ENCODE assay signal across 8 cellular contexts in the genomic region with DNA sequence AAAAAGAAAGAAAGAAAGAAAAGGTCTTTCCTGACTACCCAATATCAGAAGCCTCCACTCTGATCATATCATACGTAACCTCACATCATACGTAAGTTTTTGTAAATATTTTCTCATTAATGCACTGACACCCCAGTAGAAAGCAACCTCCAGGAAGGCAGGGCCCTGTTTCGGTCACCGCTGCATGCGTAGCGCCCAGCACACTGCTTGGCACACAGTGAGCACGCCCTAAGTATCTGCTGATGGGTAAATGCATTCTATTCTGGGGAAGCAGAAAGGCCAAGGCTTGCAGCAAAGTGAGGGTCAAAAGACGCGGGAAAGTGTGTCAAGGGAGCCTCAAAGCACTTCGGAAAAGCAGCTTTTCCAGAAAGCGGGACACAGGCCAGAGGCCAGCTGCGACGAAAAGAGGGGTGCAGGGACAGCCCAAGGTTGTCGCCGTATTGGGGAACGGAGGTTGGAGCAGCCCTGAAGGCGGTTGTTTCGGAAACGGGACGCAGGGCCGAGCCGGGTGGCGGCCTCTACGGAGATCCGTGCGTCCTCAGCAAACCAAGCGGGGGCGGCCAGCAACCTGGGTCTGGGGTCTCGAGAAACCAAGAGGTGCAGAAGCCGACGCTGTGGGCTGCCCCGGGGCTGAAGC. TPM values are rescaled to one million over a fixed set of nuclear protein-coding genes. Genes with fewer than 3 reads are reported as not detected.
A peak's percentile ranks its signal among the peaks of the same experiment; 100 is the strongest.
DNase-seq lines count a peak whose midpoint lies in the region; ATAC-seq and TF ChIP-seq lines count a peak whose summit lies in the region.

No MANE protein-coding gene starts in this region.

- peak; percentile 14 for DNase-seq in stimulated activated CD4-positive, alpha-beta T cell treated with anti-CD3 and anti-CD28 coated beads, Interleukin-15, amount 100 ng/mL, for 24 hours
- DNase-seq in stimulated activated CD4-positive, alpha-beta T cell treated with anti-CD3 and anti-CD28 coated beads, Interleukin-2, amount 100 ng/mL, for 24 hours: no peak
- DNase-seq in T-helper 2 cell treated with Interferon-gamma antibody and Interleukin-4, amounts not matched to agents 5 μg/mL and 100 μg/mL, for 36 hours (ENCODE audit: low spot score): no peak
- DNase-seq in cerebellar nuclear complex (lab: John Stamatoyannopoulos, UW) (no peak), EL (no peak), germinal center (ENCODE audit: low spot score) (no peak)

- H3K4me1 Mint-ChIP-seq in T-helper 2 cell treated with Interferon-gamma antibody and Interleukin-4, amounts not matched to agents 5 μg/mL and 100 μg/mL, for 36 hours (ENCODE audit: low read depth): peaks cover 21% of the 10 kb centered on the region

- 8 to 20% methylated on average over 8 to 9 of the region's 32 CpGs for WGBS in gastroesophageal sphincter (ENCODE audit: low coverage in 1 of 2), 2 donors

- no peaks in the 10 kb centered on the region for H3K27me3 Mint-ChIP-seq in T-helper 2 cell treated with Interferon-gamma antibody and Interleukin-4, amounts not matched to agents 5 μg/mL and 100 μg/mL, for 36 hours (ENCODE audit: low read depth)

- H3K4me3 ChIP-seq in gastroesophageal sphincter (peak overlapping the region; percentile 86 to 99), skeletal muscle tissue (ENCODE audit: low read length in 3 of 3) (peak overlapping the region; percentile 95 to 98 (median 96))

- H3K36me3 Mint-ChIP-seq in T-helper 2 cell treated with Interferon-gamma antibody and Interleukin-4, amounts not matched to agents 5 μg/mL and 100 μg/mL, for 36 hours (ENCODE audit: low read depth): peaks cover 32% of the 10 kb centered on the region

- ATAC-seq in gastroesophageal sphincter: no peak

- peaks cover 0 to 38% of the 10 kb centered on the region in 2 donors for H3K36me3 ChIP-seq in gastroesophageal sphincter
- peaks cover 14 to 32% (median 17%) of the 10 kb centered on the region in 3 donors for H3K36me3 ChIP-seq in skeletal muscle tissue (ENCODE audit: control insufficient read depth in 3 of 3, insufficient read depth in 3 of 3, low read length in 3 of 3)

- H3K27ac ChIP-seq in gastroesophageal sphincter: peak overlapping the region; percentile 77 to 94 (median 91)
- peak overlapping the region; percentile 97 for H3K27ac ChIP-seq in skeletal muscle tissue (ENCODE audit: low read depth, low read length)

- peaks cover 0 to 52% (median 28%) of the 10 kb centered on the region in 3 donors for H3K4me1 ChIP-seq in gastroesophageal sphincter
- peaks cover 36 to 50% (median 41%) of the 10 kb centered on the region in 3 donors for H3K4me1 ChIP-seq in skeletal muscle tissue (ENCODE audit: control insufficient read depth in 3 of 3, insufficient read depth in 3 of 3, low read length in 3 of 3)

- no peaks in the 10 kb centered on the region for H3K9me3 ChIP-seq in gastroesophageal sphincter
- no peaks in the 10 kb centered on the region for H3K9me3 ChIP-seq in skeletal muscle tissue (ENCODE audit: control insufficient read depth in 3 of 3, low read length in 3 of 3)

- H3K9ac ChIP-seq in skeletal muscle tissue (ENCODE audit: low read depth in 1 of 3, low read length in 3 of 3): peak overlapping the region; percentile 98 to 100 (median 99)

- H3K27ac Mint-ChIP-seq in T-helper 2 cell treated with Interferon-gamma antibody and Interleukin-4, amounts not matched to agents 5 μg/mL and 100 μg/mL, for 36 hours: peak overlapping the region; percentile 99

- no peak for TF ChIP-seq CTCF in gastroesophageal sphincter (IDR thresholded peaks at IDR 0.05)

- H3K9me3 Mint-ChIP-seq in T-helper 2 cell treated with Interferon-gamma antibody and Interleukin-4, amounts not matched to agents 5 μg/mL and 100 μg/mL, for 36 hours: no peaks in the 10 kb centered on the region

- TF ChIP-seq EP300 in gastroesophageal sphincter (IDR thresholded peaks at IDR 0.05): no peak

- no peaks in the 10 kb centered on the region for H3K27me3 ChIP-seq in gastroesophageal sphincter
- H3K27me3 ChIP-seq in skeletal muscle tissue (ENCODE audit: control insufficient read depth in 3 of 3, insufficient read depth in 3 of 3, low read length in 3 of 3): no peaks in the 10 kb centered on the region

- peak overlapping the region; percentile 98 for H3K4me3 Mint-ChIP-seq in T-helper 2 cell treated with Interferon-gamma antibody and Interleukin-4, amounts not matched to agents 5 μg/mL and 100 μg/mL, for 36 hours

- no peak for TF ChIP-seq POLR2A in gastroesophageal sphincter (IDR thresholded peaks at IDR 0.05)

RNA-seq across cellular contexts. Expression of gene SUGP1, which starts 0.5 kb away (rescaled TPM):
- 10 to 100 TPM; 28.4 to 37.6 (median 32.3) TPM for total RNA-seq in gastroesophageal sphincter
- total RNA-seq in skeletal muscle tissue: 13.6 TPM

RNA-seq across cellular contexts. Expression of gene MAU2, which starts 0.8 kb away (rescaled TPM):
- total RNA-seq in gastroesophageal sphincter (10 to 100 TPM; 17.9 to 46.5 (median 39.0) TPM), skeletal muscle tissue (20.9 TPM)

RNA-seq across cellular contexts. Expression of gene TM6SF2, which starts 46.7 kb away (rescaled TPM):
- total RNA-seq in gastroesophageal sphincter: not detected
- 1.6 TPM for total RNA-seq in skeletal muscle tissue
